Comparison of ENCODE assay signal across 1 cellular context in genomic region chr12:26471560-26471959, GRCh38.
TF ChIP-seq lines count a peak whose summit lies in the region.

No MANE protein-coding gene starts in this region.

TF ChIP-seq in GM12878, 131 proteins besides CTCF, POLR2A, EP300 and RAD21 (continued from another document):
- TF ChIP-seq ATF2 (IDR thresholded peaks at IDR 0.05; ENCODE audit: low read length), result peak; percentile 97
- TF ChIP-seq ELK1 (IDR thresholded peaks at IDR 0.05; ENCODE audit: low read depth, low read length), result no peak
TF ChIP-seq in GM12878: peak in this region for 49.
